In genomic region chr12:31951939-31952338, GRCh38 we compare ENCODE assay signal across 11 cellular contexts.
"Had no signal": no experiment of that assay in that cellular context is flagged by ENCODE, and none has a peak within 500 bp of the region (broad histone marks: within the 10 kb centered on the region; RNA-seq: fewer than 3 reads in every experiment).

No MANE protein-coding gene starts in this region.

- FAIRE-seq: pancreas had no signal

- H3K4me3 Mint-ChIP-seq: endodermal cell, mesothelial cell of epicardium had no signal

- ATAC-seq: gastrocnemius medialis, heart left ventricle, pancreas, sciatic nerve had no signal

- DNase-seq: activated CD4-positive, CD25-positive, alpha-beta regulatory T cell treated with anti-CD3 and anti-CD28 coated beads, Interleukin-2, amount 50 U/mL, for 72 hours; activated naive CD4-positive, alpha-beta T cell treated with anti-CD3 and anti-CD28 coated beads, Interleukin-2, amount 50 U/mL, for 16 hours; dorsolateral prefrontal cortex; erythroblast; gastrocnemius medialis; heart left ventricle; pancreas had no signal

- H3K27ac Mint-ChIP-seq: activated T-helper 2 cell treated with anti-CD3 and anti-CD28 coated beads, Interferon-gamma antibody, Interleukin-2, Interleukin-4, amounts not matched to agents 10 μg/mL and 5 μg/mL and 100 μg/mL, durations not matched to agents 14 hours and 24 hours and 36 hours; endodermal cell; mesothelial cell of epicardium had no signal
